In the genomic region with DNA sequence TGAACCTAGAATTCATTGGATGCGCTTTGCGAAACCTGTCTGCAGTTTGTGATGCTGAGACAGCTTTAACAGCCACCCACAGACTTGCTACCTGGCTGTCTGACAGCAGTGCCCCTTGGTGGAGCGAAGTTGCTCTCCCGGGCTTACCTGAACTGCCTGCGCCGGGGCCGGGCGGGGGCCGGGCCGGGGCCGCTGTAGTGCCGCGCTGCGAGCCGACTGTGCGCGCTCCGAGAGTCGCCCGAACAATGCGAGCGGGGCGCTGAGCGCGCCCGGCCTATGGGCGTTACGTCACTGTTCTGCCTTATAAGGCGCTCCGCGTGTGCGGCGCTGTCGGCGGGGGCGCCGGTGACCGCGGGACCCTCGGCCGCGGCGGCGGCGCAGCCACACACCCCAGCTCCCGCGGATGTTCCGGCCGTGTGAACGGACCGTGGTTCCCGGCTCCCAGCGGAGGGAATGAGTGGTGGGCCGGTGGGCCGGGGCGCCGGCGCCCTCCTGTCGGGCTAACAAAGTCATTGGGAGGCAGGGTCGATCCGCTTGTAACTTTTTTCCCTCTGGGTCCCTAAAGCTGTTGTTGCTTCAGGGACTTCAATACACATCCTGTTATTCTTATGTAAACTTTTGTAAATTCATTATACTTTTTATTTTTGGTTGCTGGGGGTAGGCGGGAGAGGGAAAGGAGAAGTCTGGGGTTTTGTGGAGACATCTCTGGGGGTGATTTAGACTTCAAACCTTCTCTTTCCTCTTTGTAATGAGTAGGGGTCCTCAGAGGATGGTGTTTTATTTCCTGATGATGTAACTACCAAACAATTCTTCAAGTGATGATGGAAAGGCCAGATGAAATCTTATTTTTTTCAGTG, we compare ENCODE assay signal across 1 cellular context.
TF ChIP-seq lines count a peak whose summit lies in the region.

No MANE protein-coding gene starts in this region.

TF ChIP-seq in K562, 482 proteins besides CTCF, POLR2A, EP300 and RAD21 (continued from another document and continues in another):
- TF ChIP-seq, protein P1, sequence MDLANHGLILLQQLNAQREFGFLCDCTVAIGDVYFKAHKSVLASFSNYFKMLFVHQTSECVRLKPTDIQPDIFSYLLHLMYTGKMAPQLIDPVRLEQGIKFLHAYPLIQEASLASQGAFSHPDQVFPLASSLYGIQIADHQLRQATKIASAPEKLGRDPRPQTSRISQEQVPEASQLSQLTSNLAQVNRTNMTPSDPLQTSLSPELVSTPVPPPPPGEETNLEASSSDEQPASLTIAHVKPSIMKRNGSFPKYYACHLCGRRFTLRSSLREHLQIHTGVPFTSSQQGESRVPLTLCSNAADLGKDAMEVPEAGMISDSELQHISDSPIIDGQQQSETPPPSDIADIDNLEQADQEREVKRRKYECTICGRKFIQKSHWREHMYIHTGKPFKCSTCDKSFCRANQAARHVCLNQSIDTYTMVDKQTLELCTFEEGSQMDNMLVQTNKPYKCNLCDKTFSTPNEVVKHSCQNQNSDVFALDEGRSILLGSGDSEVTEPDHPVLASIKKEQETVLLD (IDR thresholded peaks at IDR 0.05): no peak
- TF ChIP-seq ZNF584 (CRISPR knock-in tag; IDR thresholded peaks at IDR 0.05; ENCODE audit: low read depth) (no peak), SETDB1 (IDR thresholded peaks at IDR 0.05; ENCODE audit: low read length) (no peak), ZBTB7A (IDR thresholded peaks at IDR 0.05; ENCODE audit: borderline replicate concordance, control insufficient read depth, low read depth, low read length) (peak; percentile 98), ZBTB17 (CRISPR knock-in tag; IDR thresholded peaks at IDR 0.05) (0 out of 2 replicates have a peak, but pooled peaks have one; percentile 49), NRF1 (conservative IDR thresholded peaks at IDR 0.05 in 1 of 2, IDR thresholded peaks at IDR 0.05 in 1 of 2) (peak; percentile 59 to 65; a peak in 3 of 4 replicates), CSDE1 (IDR thresholded peaks at IDR 0.05) (no peak), GATAD2A (IDR thresholded peaks at IDR 0.05) (0 out of 2 replicates have a peak, but pooled peaks have one; percentile 68), ZSCAN29 (IDR thresholded peaks at IDR 0.05) (0 out of 2 replicates have a peak, but pooled peaks have one; percentile 4), ZNF12 (CRISPR knock-in tag; IDR thresholded peaks at IDR 0.05) (0 out of 2 replicates have a peak, but pooled peaks have one; percentile 31), YY1 (IDR thresholded peaks at IDR 0.05; ENCODE audit: borderline replicate concordance in 1 of 3, control insufficient read depth in 1 of 3, extremely low read depth in 1 of 3, insufficient read depth in 3 of 3, insufficient read length in 1 of 3, insufficient replicate concordance in 2 of 3, low read depth in 1 of 3, low read length in 2 of 3) (peak in 2 of 3 experiments; percentile 23 to 29), PRPF4 (IDR thresholded peaks at IDR 0.05; ENCODE audit: insufficient read depth, low read depth, low read length, poor library complexity, severe bottlenecking) (no peak), RBM39 (optimal IDR thresholded peaks at IDR 0.05; ENCODE audit: low read depth, low read length) (no peak), TAF1 (IDR thresholded peaks at IDR 0.05; ENCODE audit: control insufficient read depth, extremely low read depth, insufficient read depth, low read length, severe bottlenecking) (peak; percentile 83), PHF8 (IDR thresholded peaks at IDR 0.05; ENCODE audit: borderline replicate concordance, low read length) (peak; percentile 67; the same call in 1 of the 2 replicates), POLR2AphosphoS5 (IDR thresholded peaks at IDR 0.05; ENCODE audit: control insufficient read depth, insufficient read depth, low read depth, low read length) (no peak), RBBP5 (IDR thresholded peaks at IDR 0.05; ENCODE audit: borderline replicate concordance, insufficient read depth, low read length, poor library complexity, severe bottlenecking) (peak; percentile 82), CCNT2 (IDR thresholded peaks at IDR 0.05; ENCODE audit: borderline replicate concordance, extremely low read depth, insufficient read length, low read depth, low read length) (peak; percentile 76), CBFA2T2 (conservative IDR thresholded peaks at IDR 0.05) (no peak), MEIS2 (IDR thresholded peaks at IDR 0.05; ENCODE audit: partially characterized antibody) (peak; percentile 72), POLR2G (IDR thresholded peaks at IDR 0.05; ENCODE audit: low read depth, low read length) (peak; percentile 95), ATF1 (CRISPR knock-in tag; IDR thresholded peaks at IDR 0.05) (no peak), ATF1 (tag; IDR thresholded peaks at IDR 0.05) (peak; percentile 88), ZFP36 (IDR thresholded peaks at IDR 0.05; ENCODE audit: low read depth, low read length, partially characterized antibody) (peak; percentile 28), TBP (optimal IDR thresholded peaks at IDR 0.05; ENCODE audit: low read depth, low read length) (peak; percentile 79), SMAD4 (CRISPR knock-in tag; conservative IDR thresholded peaks at IDR 0.05) (0 out of 2 replicates have a peak, but pooled peaks have one; percentile 54), TEAD4 (IDR thresholded peaks at IDR 0.05; ENCODE audit: low read length) (peak; percentile 20; the same call in 1 of the 2 replicates), TEAD4 (CRISPR knock-in tag; IDR thresholded peaks at IDR 0.05; ENCODE audit: borderline replicate concordance) (no peak), FOSL1 (tag; conservative IDR thresholded peaks at IDR 0.05) (peak; percentile 20; the same call in 1 of the 2 replicates), ZNF77 (CRISPR knock-in tag; IDR thresholded peaks at IDR 0.05) (no peak), ZNF583 (CRISPR knock-in tag; IDR thresholded peaks at IDR 0.05) (no peak), SMARCA4 (IDR thresholded peaks at IDR 0.05) (peak; percentile 43; the same call in 1 of the 2 replicates), KDM5B (IDR thresholded peaks at IDR 0.05; ENCODE audit: insufficient replicate concordance, low read depth, low read length) (peak; percentile 69), ATF7 (IDR thresholded peaks at IDR 0.05) (peak; percentile 97)
- TF ChIP-seq, protein P2, sequence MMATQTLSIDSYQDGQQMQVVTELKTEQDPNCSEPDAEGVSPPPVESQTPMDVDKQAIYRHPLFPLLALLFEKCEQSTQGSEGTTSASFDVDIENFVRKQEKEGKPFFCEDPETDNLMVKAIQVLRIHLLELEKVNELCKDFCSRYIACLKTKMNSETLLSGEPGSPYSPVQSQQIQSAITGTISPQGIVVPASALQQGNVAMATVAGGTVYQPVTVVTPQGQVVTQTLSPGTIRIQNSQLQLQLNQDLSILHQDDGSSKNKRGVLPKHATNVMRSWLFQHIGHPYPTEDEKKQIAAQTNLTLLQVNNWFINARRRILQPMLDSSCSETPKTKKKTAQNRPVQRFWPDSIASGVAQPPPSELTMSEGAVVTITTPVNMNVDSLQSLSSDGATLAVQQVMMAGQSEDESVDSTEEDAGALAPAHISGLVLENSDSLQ (IDR thresholded peaks at IDR 0.05): peak; percentile 16; the same call in 1 of the 2 replicates
- TF ChIP-seq, protein P3, sequence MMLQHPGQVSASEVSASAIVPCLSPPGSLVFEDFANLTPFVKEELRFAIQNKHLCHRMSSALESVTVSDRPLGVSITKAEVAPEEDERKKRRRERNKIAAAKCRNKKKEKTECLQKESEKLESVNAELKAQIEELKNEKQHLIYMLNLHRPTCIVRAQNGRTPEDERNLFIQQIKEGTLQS (IDR thresholded peaks at IDR 0.05): peak; percentile 79
- TF ChIP-seq, protein P3 (CRISPR knock-in tag; conservative IDR thresholded peaks at IDR 0.05): no peak
- TF ChIP-seq, protein P4, sequence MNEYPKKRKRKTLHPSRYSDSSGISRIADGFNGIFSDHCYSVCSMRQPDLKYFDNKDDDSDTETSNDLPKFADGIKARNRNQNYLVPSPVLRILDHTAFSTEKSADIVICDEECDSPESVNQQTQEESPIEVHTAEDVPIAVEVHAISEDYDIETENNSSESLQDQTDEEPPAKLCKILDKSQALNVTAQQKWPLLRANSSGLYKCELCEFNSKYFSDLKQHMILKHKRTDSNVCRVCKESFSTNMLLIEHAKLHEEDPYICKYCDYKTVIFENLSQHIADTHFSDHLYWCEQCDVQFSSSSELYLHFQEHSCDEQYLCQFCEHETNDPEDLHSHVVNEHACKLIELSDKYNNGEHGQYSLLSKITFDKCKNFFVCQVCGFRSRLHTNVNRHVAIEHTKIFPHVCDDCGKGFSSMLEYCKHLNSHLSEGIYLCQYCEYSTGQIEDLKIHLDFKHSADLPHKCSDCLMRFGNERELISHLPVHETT (CRISPR knock-in tag; conservative IDR thresholded peaks at IDR 0.05 in 1 of 2, IDR thresholded peaks at IDR 0.05 in 1 of 2): no peak
- TF ChIP-seq, protein P5, sequence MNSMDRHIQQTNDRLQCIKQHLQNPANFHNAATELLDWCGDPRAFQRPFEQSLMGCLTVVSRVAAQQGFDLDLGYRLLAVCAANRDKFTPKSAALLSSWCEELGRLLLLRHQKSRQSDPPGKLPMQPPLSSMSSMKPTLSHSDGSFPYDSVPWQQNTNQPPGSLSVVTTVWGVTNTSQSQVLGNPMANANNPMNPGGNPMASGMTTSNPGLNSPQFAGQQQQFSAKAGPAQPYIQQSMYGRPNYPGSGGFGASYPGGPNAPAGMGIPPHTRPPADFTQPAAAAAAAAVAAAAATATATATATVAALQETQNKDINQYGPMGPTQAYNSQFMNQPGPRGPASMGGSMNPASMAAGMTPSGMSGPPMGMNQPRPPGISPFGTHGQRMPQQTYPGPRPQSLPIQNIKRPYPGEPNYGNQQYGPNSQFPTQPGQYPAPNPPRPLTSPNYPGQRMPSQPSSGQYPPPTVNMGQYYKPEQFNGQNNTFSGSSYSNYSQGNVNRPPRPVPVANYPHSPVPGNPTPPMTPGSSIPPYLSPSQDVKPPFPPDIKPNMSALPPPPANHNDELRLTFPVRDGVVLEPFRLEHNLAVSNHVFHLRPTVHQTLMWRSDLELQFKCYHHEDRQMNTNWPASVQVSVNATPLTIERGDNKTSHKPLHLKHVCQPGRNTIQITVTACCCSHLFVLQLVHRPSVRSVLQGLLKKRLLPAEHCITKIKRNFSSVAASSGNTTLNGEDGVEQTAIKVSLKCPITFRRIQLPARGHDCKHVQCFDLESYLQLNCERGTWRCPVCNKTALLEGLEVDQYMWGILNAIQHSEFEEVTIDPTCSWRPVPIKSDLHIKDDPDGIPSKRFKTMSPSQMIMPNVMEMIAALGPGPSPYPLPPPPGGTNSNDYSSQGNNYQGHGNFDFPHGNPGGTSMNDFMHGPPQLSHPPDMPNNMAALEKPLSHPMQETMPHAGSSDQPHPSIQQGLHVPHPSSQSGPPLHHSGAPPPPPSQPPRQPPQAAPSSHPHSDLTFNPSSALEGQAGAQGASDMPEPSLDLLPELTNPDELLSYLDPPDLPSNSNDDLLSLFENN (IDR thresholded peaks at IDR 0.05; ENCODE audit: low read depth in 2 of 2, low read length in 2 of 2): 0 out of 4 replicates have a peak, but pooled peaks of 1 of the 2 experiments have one; percentile 12
- TF ChIP-seq, protein P6, sequence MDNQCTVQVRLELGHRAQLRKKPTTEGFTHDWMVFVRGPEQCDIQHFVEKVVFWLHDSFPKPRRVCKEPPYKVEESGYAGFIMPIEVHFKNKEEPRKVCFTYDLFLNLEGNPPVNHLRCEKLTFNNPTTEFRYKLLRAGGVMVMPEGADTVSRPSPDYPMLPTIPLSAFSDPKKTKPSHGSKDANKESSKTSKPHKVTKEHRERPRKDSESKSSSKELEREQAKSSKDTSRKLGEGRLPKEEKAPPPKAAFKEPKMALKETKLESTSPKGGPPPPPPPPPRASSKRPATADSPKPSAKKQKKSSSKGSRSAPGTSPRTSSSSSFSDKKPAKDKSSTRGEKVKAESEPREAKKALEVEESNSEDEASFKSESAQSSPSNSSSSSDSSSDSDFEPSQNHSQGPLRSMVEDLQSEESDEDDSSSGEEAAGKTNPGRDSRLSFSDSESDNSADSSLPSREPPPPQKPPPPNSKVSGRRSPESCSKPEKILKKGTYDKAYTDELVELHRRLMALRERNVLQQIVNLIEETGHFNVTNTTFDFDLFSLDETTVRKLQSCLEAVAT (IDR thresholded peaks at IDR 0.05): 0 out of 4 replicates have a peak, but pooled peaks of 1 of the 2 experiments have one; percentile 9
- TF ChIP-seq, protein P7, sequence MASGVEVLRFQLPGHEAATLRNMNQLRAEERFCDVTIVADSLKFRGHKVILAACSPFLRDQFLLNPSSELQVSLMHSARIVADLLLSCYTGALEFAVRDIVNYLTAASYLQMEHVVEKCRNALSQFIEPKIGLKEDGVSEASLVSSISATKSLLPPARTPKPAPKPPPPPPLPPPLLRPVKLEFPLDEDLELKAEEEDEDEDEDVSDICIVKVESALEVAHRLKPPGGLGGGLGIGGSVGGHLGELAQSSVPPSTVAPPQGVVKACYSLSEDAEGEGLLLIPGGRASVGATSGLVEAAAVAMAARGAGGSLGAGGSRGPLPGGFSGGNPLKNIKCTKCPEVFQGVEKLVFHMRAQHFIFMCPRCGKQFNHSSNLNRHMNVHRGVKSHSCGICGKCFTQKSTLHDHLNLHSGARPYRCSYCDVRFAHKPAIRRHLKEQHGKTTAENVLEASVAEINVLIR (CRISPR knock-in tag; IDR thresholded peaks at IDR 0.05): 0 out of 2 replicates have a peak, but pooled peaks have one; percentile 43
- TF ChIP-seq, protein P8, sequence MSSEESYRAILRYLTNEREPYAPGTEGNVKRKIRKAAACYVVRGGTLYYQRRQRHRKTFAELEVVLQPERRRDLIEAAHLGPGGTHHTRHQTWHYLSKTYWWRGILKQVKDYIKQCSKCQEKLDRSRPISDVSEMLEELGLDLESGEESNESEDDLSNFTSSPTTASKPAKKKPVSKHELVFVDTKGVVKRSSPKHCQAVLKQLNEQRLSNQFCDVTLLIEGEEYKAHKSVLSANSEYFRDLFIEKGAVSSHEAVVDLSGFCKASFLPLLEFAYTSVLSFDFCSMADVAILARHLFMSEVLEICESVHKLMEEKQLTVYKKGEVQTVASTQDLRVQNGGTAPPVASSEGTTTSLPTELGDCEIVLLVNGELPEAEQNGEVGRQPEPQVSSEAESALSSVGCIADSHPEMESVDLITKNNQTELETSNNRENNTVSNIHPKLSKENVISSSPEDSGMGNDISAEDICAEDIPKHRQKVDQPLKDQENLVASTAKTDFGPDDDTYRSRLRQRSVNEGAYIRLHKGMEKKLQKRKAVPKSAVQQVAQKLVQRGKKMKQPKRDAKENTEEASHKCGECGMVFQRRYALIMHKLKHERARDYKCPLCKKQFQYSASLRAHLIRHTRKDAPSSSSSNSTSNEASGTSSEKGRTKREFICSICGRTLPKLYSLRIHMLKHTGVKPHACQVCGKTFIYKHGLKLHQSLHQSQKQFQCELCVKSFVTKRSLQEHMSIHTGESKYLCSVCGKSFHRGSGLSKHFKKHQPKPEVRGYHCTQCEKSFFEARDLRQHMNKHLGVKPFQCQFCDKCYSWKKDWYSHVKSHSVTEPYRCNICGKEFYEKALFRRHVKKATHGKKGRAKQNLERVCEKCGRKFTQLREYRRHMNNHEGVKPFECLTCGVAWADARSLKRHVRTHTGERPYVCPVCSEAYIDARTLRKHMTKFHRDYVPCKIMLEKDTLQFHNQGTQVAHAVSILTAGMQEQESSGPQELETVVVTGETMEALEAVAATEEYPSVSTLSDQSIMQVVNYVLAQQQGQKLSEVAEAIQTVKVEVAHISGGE (CRISPR knock-in tag; IDR thresholded peaks at IDR 0.05): 0 out of 6 replicates have a peak, but pooled peaks of 1 of the 3 experiments have one; percentile 24
